Comparison of ENCODE assay signal across 13 cellular contexts in genomic region chr11:119166368-119167076, GRCh38. TPM values are rescaled to one million over a fixed set of nuclear protein-coding genes. Genes with fewer than 3 reads are reported as not detected.
DNase-seq lines count a peak whose midpoint lies in the region; ATAC-seq, FAIRE-seq and TF ChIP-seq lines count a peak whose summit lies in the region.
"Had no signal": no experiment of that assay in that cellular context is flagged by ENCODE, and none has a peak within 500 bp of the region (broad histone marks: within the 10 kb centered on the region; RNA-seq: fewer than 3 reads in every experiment).

No MANE protein-coding gene starts in this region.

- peaks cover 3 to 12% of the 10 kb centered on the region in 2 experiments; a peak in 3 of 4 replicates for H3K79me1 ChIP-seq in IMR-90 (ENCODE audit: low read depth in 1 of 2, low read length in 2 of 2)

- H3K56ac ChIP-seq in IMR-90 (ENCODE audit: extremely low read depth, insufficient read depth, low read length) = no peak overlapping the region

- no peak overlapping the region for H3K14ac ChIP-seq in IMR-90 (replicated peaks; ENCODE audit: low read depth, low read length)

- no peak overlapping the region for H2AK9ac ChIP-seq in IMR-90 (replicated peaks; ENCODE audit: low read depth, low read length, poor library complexity)

- H3K27me3 Mint-ChIP-seq in CD4-positive, alpha-beta T cell = no peaks in the 10 kb centered on the region
- H3K27me3 Mint-ChIP-seq: central memory CD8-positive, alpha-beta T cell had no signal

- H3K9ac ChIP-seq in IMR-90 (ENCODE audit: low read depth, low read length) (no peak overlapping the region), mammary epithelial cell (ENCODE audit: insufficient read depth, low read length) (no peak overlapping the region)
- H3K9ac ChIP-seq: KMS-11 had no signal

- no peak overlapping the region for H2AK5ac ChIP-seq in IMR-90 (ENCODE audit: low read depth, low read length)

- peaks cover 6% of the 10 kb centered on the region for H3K4me1 ChIP-seq in IMR-90 (ENCODE audit: control insufficient read depth, insufficient read depth, low read length)
- peaks cover 35% of the 10 kb centered on the region for H3K4me1 ChIP-seq in mammary epithelial cell (ENCODE audit: insufficient read depth, low read length)
- no peaks in the 10 kb centered on the region for H3K4me1 ChIP-seq in small intestine (ENCODE audit: control insufficient read depth in 2 of 2, insufficient read depth in 1 of 2, low read depth in 1 of 2, low read length in 1 of 2)

- H3K4me3 Mint-ChIP-seq in CD4-positive, alpha-beta T cell = peak overlapping the region; percentile 30
- H3K4me3 Mint-ChIP-seq: central memory CD8-positive, alpha-beta T cell had no signal

- no peak overlapping the region for H4K91ac ChIP-seq in IMR-90 (ENCODE audit: insufficient read depth, low read depth, low read length)

- no peak for TF ChIP-seq CTCF in CD4-positive, alpha-beta T cell (IDR thresholded peaks at IDR 0.05)
- no peak for TF ChIP-seq CTCF in IMR-90 (conservative IDR thresholded peaks at IDR 0.05; ENCODE audit: low read depth, low read length)
- no peak for TF ChIP-seq CTCF in mammary epithelial cell (conservative IDR thresholded peaks at IDR 0.05 in 1 of 2, IDR thresholded peaks at IDR 0.05 in 1 of 2; ENCODE audit: extremely low read depth in 1 of 2, insufficient read depth in 1 of 2, low read depth in 1 of 2, low read length in 2 of 2)

- H3K27ac Mint-ChIP-seq in CD4-positive, alpha-beta T cell = no peak overlapping the region

- dilution Hi-C loops in IMR-90 (cut with HindIII; ENCODE audit: low sequenced_read_pairs, unreplicated experiment) = no loop called here
- dilution Hi-C loops in mammary epithelial cell (cut with HindIII; ENCODE audit: low sequenced_read_pairs) = no loop called here

- H3K9me3 Mint-ChIP-seq in CD4-positive, alpha-beta T cell = no peaks in the 10 kb centered on the region
- H3K9me3 Mint-ChIP-seq: central memory CD8-positive, alpha-beta T cell had no signal

- no peak overlapping the region for H3K18ac ChIP-seq in IMR-90 (ENCODE audit: low read depth, low read length)

- H3K4me1 Mint-ChIP-seq in CD4-positive, alpha-beta T cell (ENCODE audit: low read depth) = peaks cover 6% of the 10 kb centered on the region

- H3K23ac ChIP-seq in IMR-90 (ENCODE audit: low read depth, low read length) = no peak overlapping the region

- H3K27me3 ChIP-seq in CD4-positive, alpha-beta T cell (ENCODE audit: control insufficient read depth, insufficient read depth, low read length) = no peaks in the 10 kb centered on the region
- H3K27me3 ChIP-seq in IMR-90 (ENCODE audit: control insufficient read depth, insufficient read depth, low read length) (peaks cover 8% of the 10 kb centered on the region), mammary epithelial cell (ENCODE audit: insufficient read depth, low read length) (no peaks in the 10 kb centered on the region), small intestine (ENCODE audit: control insufficient read depth in 2 of 2, insufficient read depth in 2 of 2, low read length in 2 of 2) (no peaks in the 10 kb centered on the region)
- H3K27me3 ChIP-seq: heart right ventricle had no signal

- H3K4me3 ChIP-seq in IMR-90 (ENCODE audit: insufficient read depth, low read depth, low read length) (no peak overlapping the region), mammary epithelial cell (replicated peaks in 1 of 3; ENCODE audit: insufficient read depth in 1 of 3, low read depth in 2 of 3, low read length in 3 of 3) (no peak overlapping the region), small intestine (ENCODE audit: low read depth in 1 of 2, low read length in 2 of 2) (no peak overlapping the region)
- H3K4me3 ChIP-seq: heart right ventricle had no signal

- TF ChIP-seq RAD21 in IMR-90 (IDR thresholded peaks at IDR 0.05; ENCODE audit: low read length) = no peak

- BruUV-seq in IMR-90 (replicated peaks; lab: Mats Ljungman, UMichigan) (no TSS peak), mammary epithelial cell (replicated peaks; lab: Mats Ljungman, UMichigan) (no TSS peak)

- no peak overlapping the region for H2BK15ac ChIP-seq in IMR-90 (ENCODE audit: low read depth, low read length)

- ATAC-seq in CD4-positive, alpha-beta T cell (ENCODE audit: poor library complexity) = no peak
- ATAC-seq in IMR-90 (ENCODE audit: low read depth) (peak; percentile 25; the same call in 1 of the 2 replicates), HG02938 (IDR thresholded peaks at IDR 0.05; ENCODE audit: unreplicated experiment) (no peak)
- ATAC-seq: heart right ventricle had no signal

- no peak overlapping the region for H3K4ac ChIP-seq in IMR-90 (ENCODE audit: low read depth, low read length)

- H2BK5ac ChIP-seq in IMR-90 (ENCODE audit: low read depth, low read length, poor library complexity, severe bottlenecking) = no peak overlapping the region

- H4K20me1 ChIP-seq in IMR-90 (ENCODE audit: insufficient read depth, low read length) (no peaks in the 10 kb centered on the region), mammary epithelial cell (ENCODE audit: insufficient read depth, low read length) (no peaks in the 10 kb centered on the region)

- WGBS in IMR-90 (ENCODE audit: extremely low coverage in 2 of 2, insufficient read length in 1 of 2), 2 experiments = 60% methylated on average over 1 of the region's 8 CpGs; no CpG with 5 or more reads in 1 of the 2 experiments
- whole genome bisulfite sequencing in mammary epithelial cell (ENCODE audit: low coverage, missing lambda C conversion rate) = 25% methylated on average over 6 of the region's 8 CpGs
- WGBS in small intestine, 3 donors = 61 to 79% (median 68%) methylated on average over 8 of the region's 8 CpGs

- H2AFZ ChIP-seq in IMR-90 (replicated peaks; ENCODE audit: low read length, poor library complexity) (no peak overlapping the region), mammary epithelial cell (ENCODE audit: low read depth, low read length) (no peak overlapping the region)

- FAIRE-seq in small intestine (lab: Jason Lieb, UNC) = no peak

- no peaks in the 10 kb centered on the region for H3K36me3 Mint-ChIP-seq in CD4-positive, alpha-beta T cell (ENCODE audit: low read depth)

- no peak overlapping the region for H3K27ac ChIP-seq in CD4-positive, alpha-beta T cell (ENCODE audit: low read depth, low read length)
- H3K27ac ChIP-seq in IMR-90 (ENCODE audit: insufficient read depth, low read length) (no peak overlapping the region), mammary epithelial cell (ENCODE audit: insufficient read depth, low read depth, low read length) (peak overlapping the region; percentile 11), small intestine (ENCODE audit: low read depth in 1 of 2, low read length in 1 of 2) (no peak overlapping the region)
- H3K27ac ChIP-seq: KMS-11 had no signal

- no peak overlapping the region; the same call in 1 of the 2 replicates for H3K4me2 ChIP-seq in IMR-90 (ENCODE audit: low read depth, low read length)
- H3K4me2 ChIP-seq in mammary epithelial cell (ENCODE audit: insufficient read depth, low read depth, low read length) = peak overlapping the region; percentile 26
- H3K4me2 ChIP-seq: KMS-11 had no signal

- no peak overlapping the region for H4K5ac ChIP-seq in IMR-90 (ENCODE audit: low read depth, low read length)

- no peak overlapping the region for H2BK120ac ChIP-seq in IMR-90 (ENCODE audit: low read depth, low read length)

- no peak for TF ChIP-seq POLR2A in IMR-90 (IDR thresholded peaks at IDR 0.05; ENCODE audit: low read depth, low read length)

- POLR2A ChIA-PET in CD4-positive, alpha-beta T cell (lab: Charles Lee) = no interaction called here
- POLR2A ChIA-PET in IMR-90 (lab: Charles Lee; ENCODE audit: unreplicated experiment) = no interaction called here

- peaks cover 5% of the 10 kb centered on the region; the same call in 1 of the 2 replicates for H3K9me1 ChIP-seq in IMR-90 (ENCODE audit: insufficient read depth, low read length)

- CTCF ChIA-PET in CD4-positive, alpha-beta T cell (lab: Charles Lee) = no interaction called here
- CTCF ChIA-PET in IMR-90 (lab: Yijun Ruan, JAX) = interaction anchor here (0.6 kb wide), 1 partner anchor 21 kb away, joined by 6 read pairs; no protein-coding TSS in a partner anchor
- CTCF ChIA-PET in mammary epithelial cell (lab: Charles Lee; ENCODE audit: low non-redundant PET) = no interaction called here

- H3K36me3 ChIP-seq in IMR-90 (ENCODE audit: control insufficient read depth, insufficient read depth, low read length) (no peaks in the 10 kb centered on the region), mammary epithelial cell (ENCODE audit: insufficient read depth, low read length) (no peaks in the 10 kb centered on the region), small intestine (ENCODE audit: control insufficient read depth in 2 of 2, insufficient read depth in 2 of 2, low read length in 2 of 2) (no peaks in the 10 kb centered on the region)

- H2BK20ac ChIP-seq in IMR-90 (ENCODE audit: low read depth, low read length) = no peak overlapping the region

- no peaks in the 10 kb centered on the region for H3K79me2 ChIP-seq in mammary epithelial cell (ENCODE audit: insufficient read depth, low read length)

- no peaks in the 10 kb centered on the region for H3K9me3 ChIP-seq in CD4-positive, alpha-beta T cell (ENCODE audit: control insufficient read depth, low read length)
- no peaks in the 10 kb centered on the region for H3K9me3 ChIP-seq in IMR-90 (ENCODE audit: control insufficient read depth, insufficient read depth, low read length)
- no peaks in the 10 kb centered on the region for H3K9me3 ChIP-seq in mammary epithelial cell (replicated peaks; ENCODE audit: insufficient read depth, low read length)
- H3K9me3 ChIP-seq in small intestine (ENCODE audit: control insufficient read depth, low read depth) = no peaks in the 10 kb centered on the region
- H3K9me3 ChIP-seq: heart right ventricle had no signal

- intact Hi-C loops in CD4-positive, alpha-beta T cell (cut with DNase I, micrococcal nuclease) = loop anchor here in 1 of 2 experiments (5.0 kb wide), 1 partner anchor 44 kb away; the partner anchor contains the start of gene HINFP
- intact Hi-C loops in IMR-90 (cut with micrococcal nuclease) = no loop called here
- intact Hi-C loops in mammary epithelial cell (cut with micrococcal nuclease) = no loop called here

- in situ Hi-C loops in IMR-90 (cut with MboI; ENCODE audit: low sequenced_read_pairs) (no loop called here), mammary epithelial cell (cut with MboI; ENCODE audit: low sequenced_read_pairs in 2 of 2) (no loop called here)

- DNase-seq in CD4-positive, alpha-beta T cell = no peak
- DNase-seq in IMR-90 (peak; percentile 51), mammary epithelial cell (peak; percentile 67), left kidney (ENCODE audit: low read depth, low spot score) (peak; percentile 77), NCI-H1694 treated with DMSO at 0.1 percent for 48 hours (lab: John Stamatoyannopoulos, UW) (no peak), small intestine (no peak)
- DNase-seq in activated effector memory CD4-positive, alpha-beta T cell treated with Interleukin-2 at 50 U/mL for 16 hours = no peak
- DNase-seq: heart right ventricle; NCI-H510A; stimulated activated CD4-positive, alpha-beta T cell treated with anti-CD3 and anti-CD28 coated beads, Interleukin-1b, Interleukin-23, amount 100 ng/mL, for 48 hours had no signal

- H4K8ac ChIP-seq in IMR-90 (ENCODE audit: low read depth in 2 of 2, low read length in 2 of 2) = no peak overlapping the region

RNA-seq across cellular contexts. Expression of gene NLRX1, which starts 2.0 kb away (rescaled TPM):
- total RNA-seq in CD4-positive, alpha-beta T cell = 1 to 10 TPM; 4.2 to 5.4 TPM
- total RNA-seq in IMR-90 (2012; rRNA removed) (3.0 and 3.3 TPM in 2 replicates), mammary epithelial cell (10 to 100 TPM; 13.5 to 15.5 TPM)
- polyA plus RNA-seq in IMR-90 (2012; rRNA removed) (4.9 and 5.5 TPM in 2 replicates), mammary epithelial cell (10.5 TPM), small intestine (1 to 10 TPM; 3.5 to 9.2 (median 4.0) TPM)
- 4.6 and 7.1 TPM in 2 replicates for polyA plus RNA-seq in IMR-90 (2012; cell fraction: cytosol; rRNA removed)
- 4.6 and 11.7 TPM in 2 replicates for polyA plus RNA-seq in IMR-90 (2012; cell fraction: nucleus; rRNA removed; ENCODE audit: low replicate concordance)
- polyA minus RNA-seq in mammary epithelial cell = 18.0 TPM

RNA-seq across cellular contexts. Expression of gene ABCG4, which starts 17.7 kb away (rescaled TPM):
- under 1 TPM in 1 of 2 experiments, not detected in 1; 0.08 TPM for total RNA-seq in CD4-positive, alpha-beta T cell
- under 0.01 TPM in 2 replicates for total RNA-seq in IMR-90 (2012; rRNA removed)
- polyA plus RNA-seq in IMR-90 (2012; rRNA removed) = 0.20 and 0.26 TPM in 2 replicates
- 0.12 and 0.19 TPM in 2 replicates for polyA plus RNA-seq in IMR-90 (2012; cell fraction: cytosol; rRNA removed)
- 0.73 and 0.85 TPM in 2 replicates for polyA plus RNA-seq in IMR-90 (2012; cell fraction: nucleus; rRNA removed; ENCODE audit: low replicate concordance)
- total RNA-seq in mammary epithelial cell = 1 to 10 TPM in 1 of 2 donors, under 1 TPM in 1; 0.33 to 1.4 TPM
- polyA plus RNA-seq in mammary epithelial cell = 0.19 TPM
- polyA minus RNA-seq in mammary epithelial cell = 2.7 TPM
- under 1 TPM in 2 of 3 donors, not detected in 1; 0.27 to 0.73 TPM for polyA plus RNA-seq in small intestine

RNA-seq across cellular contexts. Expression of gene NHERF4, which starts 18.8 kb away (rescaled TPM):
- under 1 TPM; 0.59 to 0.63 TPM for total RNA-seq in CD4-positive, alpha-beta T cell
- total RNA-seq in IMR-90 (2012; rRNA removed) = not detected in 2 replicates
- polyA plus RNA-seq in IMR-90 (2012; rRNA removed) = not detected in 2 replicates
- not detected in 2 replicates for polyA plus RNA-seq in IMR-90 (2012; cell fraction: cytosol; rRNA removed)
- polyA plus RNA-seq in IMR-90 (2012; cell fraction: nucleus; rRNA removed; ENCODE audit: low replicate concordance) = not detected in 2 replicates
- not detected for total RNA-seq in mammary epithelial cell
- not detected for polyA plus RNA-seq in mammary epithelial cell
- polyA minus RNA-seq in mammary epithelial cell = 3.6 TPM
- polyA plus RNA-seq in small intestine = 100 to 1,000 TPM in 2 of 3 donors, 10 to 100 TPM in 1; 33.6 to 258 (median 137) TPM
- polyA plus RNA-seq: heart right ventricle had no signal

RNA-seq across cellular contexts. Expression of gene CBL, which starts 39.6 kb away (rescaled TPM):
- 10 to 100 TPM; 19.5 to 20.8 TPM for total RNA-seq in CD4-positive, alpha-beta T cell
- 6.1 and 7.2 TPM in 2 replicates for total RNA-seq in IMR-90 (2012; rRNA removed)
- 11.8 TPM in 2 replicates for polyA plus RNA-seq in IMR-90 (2012; rRNA removed)
- polyA plus RNA-seq in IMR-90 (2012; cell fraction: cytosol; rRNA removed) = 4.6 and 5.6 TPM in 2 replicates
- polyA plus RNA-seq in IMR-90 (2012; cell fraction: nucleus; rRNA removed; ENCODE audit: low replicate concordance) = 8.8 and 20.4 TPM in 2 replicates
- total RNA-seq in mammary epithelial cell = 10 to 100 TPM; 19.5 to 33.7 TPM
- 12.3 TPM for polyA plus RNA-seq in mammary epithelial cell
- 52.2 TPM for polyA minus RNA-seq in mammary epithelial cell
- polyA plus RNA-seq in small intestine = 1 to 10 TPM; 2.2 to 4.9 (median 3.8) TPM

RNA-seq across cellular contexts. Expression of gene HINFP, which starts 45.1 kb away (rescaled TPM):
- total RNA-seq in CD4-positive, alpha-beta T cell = 10 to 100 TPM; 17.6 to 20.5 TPM
- total RNA-seq in IMR-90 (2012; rRNA removed) (8.1 and 9.1 TPM in 2 replicates), mammary epithelial cell (10 to 100 TPM; 23.7 to 26.8 TPM)
- polyA plus RNA-seq in IMR-90 (2012; rRNA removed) (12.8 and 15.3 TPM in 2 replicates), mammary epithelial cell (16.1 TPM), small intestine (10 to 100 TPM; 12.3 to 24.4 (median 14.3) TPM)
- polyA plus RNA-seq in IMR-90 (2012; cell fraction: cytosol; rRNA removed) = 6.9 and 8.2 TPM in 2 replicates
- 64.4 and 75.1 TPM in 2 replicates for polyA plus RNA-seq in IMR-90 (2012; cell fraction: nucleus; rRNA removed; ENCODE audit: low replicate concordance)
- polyA minus RNA-seq in mammary epithelial cell = 21.8 TPM

Comparison
In these comparisons a context has a peak if more than half of its experiments do, and no peak if none do; other contexts are left out.
1. DNase-seq: peak in IMR-90 (single experiment), mammary epithelial cell (single experiment) and left kidney (single experiment); none in CD4-positive, alpha-beta T cell (0 of 10), NCI-H1694 treated with DMSO at 0.1 percent for 48 hours (single experiment), activated effector memory CD4-positive, alpha-beta T cell treated with Interleukin-2 at 50 U/mL for 16 hours (single experiment) and small intestine (single experiment).